In genomic region chr1:15435239-15436077, GRCh38 we compare ENCODE assay signal across 1 cellular context.
TF ChIP-seq lines count a peak whose summit lies in the region.

No MANE protein-coding gene starts in this region.

TF ChIP-seq in K562, 482 proteins besides CTCF, POLR2A, EP300 and RAD21:
- TF ChIP-seq ZNF583 (CRISPR knock-in tag; IDR thresholded peaks at IDR 0.05) (no peak), ZNF263 (CRISPR knock-in tag; IDR thresholded peaks at IDR 0.05; ENCODE audit: borderline replicate concordance) (no peak), MYNN (IDR thresholded peaks at IDR 0.05) (peak; percentile 70), MYNN (CRISPR knock-in tag; IDR thresholded peaks at IDR 0.05) (no peak), KDM1A (IDR thresholded peaks at IDR 0.05) (peak in 1 of 2 experiments; percentile 84; a peak in 2 of 4 replicates), U2AF2 (optimal IDR thresholded peaks at IDR 0.05; ENCODE audit: low read depth, low read length) (no peak), L3MBTL2 (IDR thresholded peaks at IDR 0.05) (no peak), ZBTB8A (IDR thresholded peaks at IDR 0.05; ENCODE audit: partially characterized antibody) (no peak), MAX (CRISPR knock-in tag; IDR thresholded peaks at IDR 0.05) (peak; percentile 56), PBX2 (CRISPR knock-in tag; IDR thresholded peaks at IDR 0.05; ENCODE audit: low read depth) (no peak), PBX2 (tag; conservative IDR thresholded peaks at IDR 0.05; ENCODE audit: low read depth) (no peak), ZNF408 (CRISPR knock-in tag; IDR thresholded peaks at IDR 0.05; ENCODE audit: low read depth) (no peak), ZBTB43 (CRISPR knock-in tag; IDR thresholded peaks at IDR 0.05) (peak; percentile 98), PCBP2 (IDR thresholded peaks at IDR 0.05; ENCODE audit: low read depth, low read length, poor library complexity, severe bottlenecking) (no peak), HOMEZ (CRISPR knock-in tag; IDR thresholded peaks at IDR 0.05) (no peak), HLTF (IDR thresholded peaks at IDR 0.05) (no peak), DLX4 (CRISPR knock-in tag; IDR thresholded peaks at IDR 0.05) (no peak), ZNF347 (CRISPR knock-in tag; IDR thresholded peaks at IDR 0.05; ENCODE audit: low read depth) (no peak), TBL1XR1 (IDR thresholded peaks at IDR 0.05; ENCODE audit: low read length in 2 of 2) (no peak), E2F6 (IDR thresholded peaks at IDR 0.05; ENCODE audit: borderline replicate concordance in 1 of 2, extremely low read depth in 1 of 2, insufficient read depth in 1 of 2, insufficient read length in 1 of 2, low read depth in 1 of 2, low read length in 1 of 2, poor library complexity in 1 of 2, severe bottlenecking in 1 of 2) (no peak), PURB (CRISPR knock-in tag; IDR thresholded peaks at IDR 0.05; ENCODE audit: low read depth) (no peak)
- TF ChIP-seq, protein P1, sequence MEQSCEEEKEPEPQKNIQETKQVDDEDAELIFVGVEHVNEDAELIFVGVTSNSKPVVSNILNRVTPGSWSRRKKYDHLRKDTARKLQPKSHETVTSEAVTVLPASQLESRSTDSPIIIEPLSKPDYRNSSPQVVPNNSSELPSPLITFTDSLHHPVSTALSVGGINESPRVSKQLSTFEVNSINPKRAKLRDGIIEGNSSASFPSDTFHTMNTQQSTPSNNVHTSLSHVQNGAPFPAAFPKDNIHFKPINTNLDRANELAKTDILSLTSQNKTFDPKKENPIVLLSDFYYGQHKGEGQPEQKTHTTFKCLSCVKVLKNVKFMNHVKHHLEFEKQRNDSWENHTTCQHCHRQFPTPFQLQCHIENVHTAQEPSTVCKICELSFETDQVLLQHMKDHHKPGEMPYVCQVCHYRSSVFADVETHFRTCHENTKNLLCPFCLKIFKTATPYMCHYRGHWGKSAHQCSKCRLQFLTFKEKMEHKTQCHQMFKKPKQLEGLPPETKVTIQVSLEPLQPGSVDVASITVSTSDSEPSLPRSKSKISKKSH (CRISPR knock-in tag; IDR thresholded peaks at IDR 0.05) = no peak
- TF ChIP-seq, protein P2, sequence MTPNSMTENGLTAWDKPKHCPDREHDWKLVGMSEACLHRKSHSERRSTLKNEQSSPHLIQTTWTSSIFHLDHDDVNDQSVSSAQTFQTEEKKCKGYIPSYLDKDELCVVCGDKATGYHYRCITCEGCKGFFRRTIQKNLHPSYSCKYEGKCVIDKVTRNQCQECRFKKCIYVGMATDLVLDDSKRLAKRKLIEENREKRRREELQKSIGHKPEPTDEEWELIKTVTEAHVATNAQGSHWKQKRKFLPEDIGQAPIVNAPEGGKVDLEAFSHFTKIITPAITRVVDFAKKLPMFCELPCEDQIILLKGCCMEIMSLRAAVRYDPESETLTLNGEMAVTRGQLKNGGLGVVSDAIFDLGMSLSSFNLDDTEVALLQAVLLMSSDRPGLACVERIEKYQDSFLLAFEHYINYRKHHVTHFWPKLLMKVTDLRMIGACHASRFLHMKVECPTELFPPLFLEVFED (CRISPR knock-in tag; conservative IDR thresholded peaks at IDR 0.05) = 0 out of 2 replicates have a peak, but pooled peaks have one; percentile 7
- TF ChIP-seq, protein P3, sequence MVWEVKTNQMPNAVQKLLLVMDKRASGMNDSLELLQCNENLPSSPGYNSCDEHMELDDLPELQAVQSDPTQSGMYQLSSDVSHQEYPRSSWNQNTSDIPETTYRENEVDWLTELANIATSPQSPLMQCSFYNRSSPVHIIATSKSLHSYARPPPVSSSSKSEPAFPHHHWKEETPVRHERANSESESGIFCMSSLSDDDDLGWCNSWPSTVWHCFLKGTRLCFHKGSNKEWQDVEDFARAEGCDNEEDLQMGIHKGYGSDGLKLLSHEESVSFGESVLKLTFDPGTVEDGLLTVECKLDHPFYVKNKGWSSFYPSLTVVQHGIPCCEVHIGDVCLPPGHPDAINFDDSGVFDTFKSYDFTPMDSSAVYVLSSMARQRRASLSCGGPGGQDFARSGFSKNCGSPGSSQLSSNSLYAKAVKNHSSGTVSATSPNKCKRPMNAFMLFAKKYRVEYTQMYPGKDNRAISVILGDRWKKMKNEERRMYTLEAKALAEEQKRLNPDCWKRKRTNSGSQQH (CRISPR knock-in tag; IDR thresholded peaks at IDR 0.05) = peak; percentile 24; the same call in 1 of the 2 replicates
